2 cellular contexts compared by ENCODE assay signal in genomic region chr5:177300236-177300880, GRCh38.
A peak's percentile ranks its signal among the peaks of the same experiment; 100 is the strongest.
TF ChIP-seq lines count a peak whose summit lies in the region.

No MANE protein-coding gene starts in this region.

TF ChIP-seq in SK-N-SH, 30 proteins besides CTCF, POLR2A, EP300 and RAD21:
- TF ChIP-seq CHD2 (IDR thresholded peaks at IDR 0.05; ENCODE audit: low read length, partially characterized antibody): no peak
- no peak for TF ChIP-seq ZBTB33 (IDR thresholded peaks at IDR 0.05; ENCODE audit: borderline replicate concordance, low read depth)
- TF ChIP-seq PBX3 (IDR thresholded peaks at IDR 0.05): no peak
- TF ChIP-seq FOSL2 (IDR thresholded peaks at IDR 0.05; ENCODE audit: borderline replicate concordance, low read depth): no peak
- no peak for TF ChIP-seq MXI1 (IDR thresholded peaks at IDR 0.05; ENCODE audit: low read depth, low read length)
- TF ChIP-seq TEAD4 (IDR thresholded peaks at IDR 0.05; ENCODE audit: borderline replicate concordance, insufficient read depth): no peak
- TF ChIP-seq RXRA (IDR thresholded peaks at IDR 0.05; ENCODE audit: borderline replicate concordance, low read depth): no peak
- no peak for TF ChIP-seq NRF1 (IDR thresholded peaks at IDR 0.05; ENCODE audit: low read depth, low read length)
- no peak for TF ChIP-seq POLR2AphosphoS5 (IDR thresholded peaks at IDR 0.05; ENCODE audit: low read depth, low read length)
- no peak for TF ChIP-seq GATA2 (CRISPR knock-in tag; IDR thresholded peaks at IDR 0.05)
- TF ChIP-seq GABPA (IDR thresholded peaks at IDR 0.05; ENCODE audit: low read depth): no peak
- no peak for TF ChIP-seq SMC3 (IDR thresholded peaks at IDR 0.05; ENCODE audit: low read depth, low read length)
- TF ChIP-seq IRF3 (IDR thresholded peaks at IDR 0.05; ENCODE audit: low read depth, low read length): no peak
- TF ChIP-seq RFX5 (IDR thresholded peaks at IDR 0.05; ENCODE audit: low read length): no peak

TF ChIP-seq in GM12878, 131 proteins besides CTCF, POLR2A, EP300 and RAD21 (continues in another document):
- peak; percentile 92 for TF ChIP-seq PKNOX1 (IDR thresholded peaks at IDR 0.05)
- no peak for TF ChIP-seq SIN3A (IDR thresholded peaks at IDR 0.05; ENCODE audit: low read depth, low read length)
- peak; percentile 33 for TF ChIP-seq SP1 (IDR thresholded peaks at IDR 0.05; ENCODE audit: low read depth, low read length)
- TF ChIP-seq YY1 (IDR thresholded peaks at IDR 0.05; ENCODE audit: low read depth, low read length): 0 out of 2 replicates have a peak, but pooled peaks have one; percentile 6
- TF ChIP-seq POLR2AphosphoS5 (IDR thresholded peaks at IDR 0.05; ENCODE audit: low read length): 0 out of 2 replicates have a peak, but pooled peaks have one; percentile 34
- TF ChIP-seq IKZF2 (IDR thresholded peaks at IDR 0.05): peak; percentile 99
- no peak for TF ChIP-seq CEBPB (IDR thresholded peaks at IDR 0.05; ENCODE audit: borderline replicate concordance in 1 of 2, low read depth in 2 of 2, low read length in 2 of 2)
- no peak for TF ChIP-seq BRCA1 (IDR thresholded peaks at IDR 0.05; ENCODE audit: low read depth, low read length)
- TF ChIP-seq ESRRA (IDR thresholded peaks at IDR 0.05; ENCODE audit: low read length): no peak
- no peak for TF ChIP-seq E2F4 (IDR thresholded peaks at IDR 0.05; ENCODE audit: low read depth, low read length)
- no peak for TF ChIP-seq ZNF24 (IDR thresholded peaks at IDR 0.05)
- no peak for TF ChIP-seq JUND (IDR thresholded peaks at IDR 0.05; ENCODE audit: low read depth, low read length)
- TF ChIP-seq RCOR1 (conservative IDR thresholded peaks at IDR 0.05; ENCODE audit: low read depth, low read length): no peak
- no peak for TF ChIP-seq REST (IDR thresholded peaks at IDR 0.05; ENCODE audit: low read depth, low read length)
- no peak for TF ChIP-seq POU2F2 (IDR thresholded peaks at IDR 0.05; ENCODE audit: borderline replicate concordance, low read depth, low read length)
- no peak for TF ChIP-seq CEBPZ (IDR thresholded peaks at IDR 0.05; ENCODE audit: low read depth, low read length)
- peak; percentile 86 for TF ChIP-seq ATF7 (IDR thresholded peaks at IDR 0.05; ENCODE audit: low read depth)
- no peak for TF ChIP-seq RFX5 (IDR thresholded peaks at IDR 0.05; ENCODE audit: low read depth, low read length)
- TF ChIP-seq TAF1 (IDR thresholded peaks at IDR 0.05; ENCODE audit: borderline replicate concordance, low read depth, low read length): no peak
- TF ChIP-seq WRNIP1 (IDR thresholded peaks at IDR 0.05; ENCODE audit: borderline replicate concordance, low read depth, low read length): no peak
- TF ChIP-seq STAT1 (conservative IDR thresholded peaks at IDR 0.05): no peak
- TF ChIP-seq ELK1 (IDR thresholded peaks at IDR 0.05; ENCODE audit: low read depth, low read length): no peak
- no peak for TF ChIP-seq SKIL (IDR thresholded peaks at IDR 0.05; ENCODE audit: low read depth, poor library complexity, severe bottlenecking)
- TF ChIP-seq SMARCA5 (IDR thresholded peaks at IDR 0.05): no peak
- peak; percentile 38; the same call in 1 of the 2 replicates for TF ChIP-seq TCF12 (IDR thresholded peaks at IDR 0.05; ENCODE audit: low read depth, low read length)
- TF ChIP-seq MTA2 (IDR thresholded peaks at IDR 0.05; ENCODE audit: low read depth): peak; percentile 72
- no peak for TF ChIP-seq E4F1 (IDR thresholded peaks at IDR 0.05; ENCODE audit: borderline replicate concordance, partially characterized antibody)
- TF ChIP-seq TBL1XR1 (IDR thresholded peaks at IDR 0.05; ENCODE audit: low read depth, low read length): no peak
- no peak for TF ChIP-seq YBX1 (IDR thresholded peaks at IDR 0.05)
- no peak for TF ChIP-seq SMC3 (IDR thresholded peaks at IDR 0.05; ENCODE audit: borderline replicate concordance, low read length)
- TF ChIP-seq RELA (IDR thresholded peaks at IDR 0.05; ENCODE audit: borderline replicate concordance, partially characterized antibody): peak; percentile 43
- no peak for TF ChIP-seq NKRF (conservative IDR thresholded peaks at IDR 0.05)
- TF ChIP-seq NR2F1 (conservative IDR thresholded peaks at IDR 0.05): no peak
- TF ChIP-seq HSF1 (IDR thresholded peaks at IDR 0.05; ENCODE audit: low read depth, low read length): no peak
